ENCODE assay signal across 8 cellular contexts in genomic region chr12:56007892-56008471, GRCh38. TPM values are rescaled to one million over a fixed set of nuclear protein-coding genes. Genes with fewer than 3 reads are reported as not detected.
A peak's percentile ranks its signal among the peaks of the same experiment; 100 is the strongest.
DNase-seq lines count a peak whose midpoint lies in the region; ATAC-seq and TF ChIP-seq lines count a peak whose summit lies in the region.

No MANE protein-coding gene starts in this region.

- POLR2A ChIA-PET in CD4-positive, alpha-beta T cell (lab: Charles Lee): interaction anchor here (0.6 to 2.2 kb wide), 10 partner anchors 11 to 265 kb away, joined by 3 to 13 read pairs (median 4); partner anchors contain the start of genes DGKA, IKZF4, RAB5B and SUOX

- H3K9me3 Mint-ChIP-seq in CD4-positive, alpha-beta T cell: no peaks in the 10 kb centered on the region

- no peaks in the 10 kb centered on the region for H3K27me3 Mint-ChIP-seq in CD4-positive, alpha-beta T cell

- CTCF ChIA-PET in CD4-positive, alpha-beta T cell (lab: Charles Lee): interaction anchor here (0.9 to 2.0 kb wide), 2 partner anchors 12 to 39 kb away, joined by 3 to 6 read pairs; no protein-coding TSS in a partner anchor

- no peaks in the 10 kb centered on the region for H3K4me1 ChIP-seq in thymus (ENCODE audit: control insufficient read depth, insufficient read depth, low read length)

- H3K36me3 ChIP-seq in thymus (ENCODE audit: control insufficient read depth, insufficient read depth): no peaks in the 10 kb centered on the region

- H3K9me3 ChIP-seq in CD4-positive, alpha-beta T cell (ENCODE audit: control insufficient read depth, low read length): no peaks in the 10 kb centered on the region
- no peaks in the 10 kb centered on the region for H3K9me3 ChIP-seq in thymus (ENCODE audit: control insufficient read depth)

- H3K27ac ChIP-seq in CD4-positive, alpha-beta T cell (ENCODE audit: low read depth, low read length): peak overlapping the region; percentile 36
- peak overlapping the region; percentile 3 for H3K27ac ChIP-seq in thymus (ENCODE audit: low read depth)

- TF ChIP-seq POLR2A in lower leg skin (IDR thresholded peaks at IDR 0.05): no peak

- peak overlapping the region; percentile 63 for H3K27ac Mint-ChIP-seq in CD4-positive, alpha-beta T cell

- no peak for ATAC-seq in CD4-positive, alpha-beta T cell (ENCODE audit: poor library complexity)
- peak; percentile 16 for ATAC-seq in GM21360 (IDR thresholded peaks at IDR 0.05; ENCODE audit: unreplicated experiment)
- no peak for ATAC-seq in HG02763 (IDR thresholded peaks at IDR 0.05; ENCODE audit: unreplicated experiment)

- H3K4me3 Mint-ChIP-seq in CD4-positive, alpha-beta T cell: peak overlapping the region; percentile 88

- TF ChIP-seq CTCF in CD4-positive, alpha-beta T cell (IDR thresholded peaks at IDR 0.05): no peak
- TF ChIP-seq CTCF in choroid plexus epithelial cell (conservative IDR thresholded peaks at IDR 0.05; ENCODE audit: low read depth, low read length) (no peak), lower leg skin (IDR thresholded peaks at IDR 0.05) (no peak)

- H3K27me3 ChIP-seq in CD4-positive, alpha-beta T cell (ENCODE audit: control insufficient read depth, insufficient read depth, low read length): no peaks in the 10 kb centered on the region
- no peaks in the 10 kb centered on the region for H3K27me3 ChIP-seq in thymus (ENCODE audit: control insufficient read depth, insufficient read depth)

- peaks cover 19% of the 10 kb centered on the region for H3K4me1 Mint-ChIP-seq in CD4-positive, alpha-beta T cell (ENCODE audit: low read depth)

- intact Hi-C loops in CD4-positive, alpha-beta T cell (cut with DNase I, micrococcal nuclease): loop anchor here in 1 of 2 experiments (1.0 kb wide), 1 partner anchor 33 kb away; the partner anchor contains the start of gene RPS26
- intact Hi-C loops in lower leg skin (cut with DNase I; ENCODE audit: low total_unique reads): no loop called here

- H3K36me3 Mint-ChIP-seq in CD4-positive, alpha-beta T cell (ENCODE audit: low read depth): no peaks in the 10 kb centered on the region

- H3K4me3 ChIP-seq in choroid plexus epithelial cell (ENCODE audit: low read depth, low read length) (peak overlapping the region; percentile 68), lower leg skin (ENCODE audit: low read depth, poor library complexity, severe bottlenecking) (peak overlapping the region; percentile 83), thymus (ENCODE audit: low read length) (peak overlapping the region; percentile 64)

- no peak for DNase-seq in CD4-positive, alpha-beta T cell
- DNase-seq in NCI-H1105 treated with DMSO at 0.1 percent for 48 hours (lab: John Stamatoyannopoulos, UW) (peak; percentile 26), choroid plexus epithelial cell (ENCODE audit: low read depth) (peak; percentile 15), lower leg skin (ENCODE audit: low spot score in 2 of 2) (no peak)
- DNase-seq in activated CD4-positive, CD25-positive, alpha-beta regulatory T cell treated with anti-CD3 and anti-CD28 coated beads, Interleukin-2, amount 50 U/mL, for 72 hours: no peak

- 3 to 4% methylated on average over 16 of the region's 16 CpGs for WGBS in lower leg skin, 2 donors
- 10% methylated on average over 16 of the region's 16 CpGs for WGBS in thymus

RNA-seq across cellular contexts. Expression of gene SUOX, which starts 10.9 kb away (rescaled TPM):
- total RNA-seq in CD4-positive, alpha-beta T cell: 1 to 10 TPM in 1 of 2 experiments, under 1 TPM in 1; 0.82 to 1.2 TPM
- total RNA-seq in lower leg skin: 10 to 100 TPM in 3 of 4 donors, 1 to 10 TPM in 1; 7.6 to 21.4 (median 13.8) TPM
- polyA plus RNA-seq in thymus: 11.6 TPM

RNA-seq across cellular contexts. Expression of gene IKZF4, which starts 12.9 kb away (rescaled TPM):
- total RNA-seq in CD4-positive, alpha-beta T cell: 1 to 10 TPM; 2.5 to 5.0 TPM
- total RNA-seq in lower leg skin: 1 to 10 TPM; 2.4 to 5.8 (median 3.4) TPM
- polyA plus RNA-seq in thymus: 2.7 TPM

RNA-seq across cellular contexts. Expression of gene RPS26, which starts 33.7 kb away (rescaled TPM):
- total RNA-seq in CD4-positive, alpha-beta T cell: 100 to 1,000 TPM; 118 to 126 TPM
- total RNA-seq in lower leg skin: 1,000 to 10,000 TPM in 1 of 4 donors, 100 to 1,000 TPM in 3; 390 to 2,886 (median 552) TPM
- 2,654 TPM for polyA plus RNA-seq in thymus

RNA-seq across cellular contexts. Expression of gene RAB5B, which starts 34.1 kb away (rescaled TPM):
- total RNA-seq in CD4-positive, alpha-beta T cell: 10 to 100 TPM; 21.6 to 27.4 TPM
- 100 to 1,000 TPM in 3 of 4 donors, 10 to 100 TPM in 1; 96.9 to 141 (median 129) TPM for total RNA-seq in lower leg skin
- polyA plus RNA-seq in thymus: 63.1 TPM

RNA-seq across cellular contexts. Expression of gene CDK2, which starts 41.4 kb away (rescaled TPM):
- total RNA-seq in CD4-positive, alpha-beta T cell: 10 to 100 TPM; 15.8 to 16.0 TPM
- total RNA-seq in lower leg skin: 10 to 100 TPM; 18.3 to 25.2 (median 24.0) TPM
- polyA plus RNA-seq in thymus: 22.3 TPM

Comparison
In these comparisons a context has a peak if more than half of its experiments do, and no peak if none do; other contexts are left out.
1. DNase-seq: peak in NCI-H1105 treated with DMSO at 0.1 percent for 48 hours (single experiment) and choroid plexus epithelial cell (single experiment); none in CD4-positive, alpha-beta T cell (0 of 10), lower leg skin (0 of 2) and activated CD4-positive, CD25-positive, alpha-beta regulatory T cell treated with anti-CD3 and anti-CD28 coated beads, Interleukin-2, amount 50 U/mL, for 72 hours (single experiment).
2. Peak in every context shown above with its lines, with median percentiles within 50 percentile points of each other: H3K4me3 ChIP-seq.